ENCODE assay signal across 9 cellular contexts in genomic region chr4:87974856-87975462, GRCh38. TPM values are rescaled to one million over a fixed set of nuclear protein-coding genes. Genes with fewer than 3 reads are reported as not detected.
DNase-seq lines count a peak whose midpoint lies in the region; ATAC-seq and TF ChIP-seq lines count a peak whose summit lies in the region.
"Had no signal": no experiment of that assay in that cellular context is flagged by ENCODE, and none has a peak within 500 bp of the region (broad histone marks: within the 10 kb centered on the region; RNA-seq: fewer than 3 reads in every experiment).

No MANE protein-coding gene starts in this region.

- no peak overlapping the region for H3K27ac Mint-ChIP-seq in chondrocyte (ENCODE audit: unreplicated experiment)

- no peaks in the 10 kb centered on the region for H3K36me3 Mint-ChIP-seq in chondrocyte (ENCODE audit: low read depth)

- no peak overlapping the region for H3K27ac ChIP-seq in heart right ventricle
- H3K27ac ChIP-seq in brain microvascular endothelial cell: no peak overlapping the region

- ATAC-seq in left ventricle myocardium superior (peak; percentile 55), heart right ventricle (no peak), HG03460 (IDR thresholded peaks at IDR 0.05; ENCODE audit: unreplicated experiment) (peak; percentile 35), HG02973 (IDR thresholded peaks at IDR 0.05; ENCODE audit: unreplicated experiment) (no peak)

- in situ Hi-C loops in brain microvascular endothelial cell (cut with HindIII; ENCODE audit: low pct_ligation_motif_present, low sequenced_read_pairs): loop anchor here (10.0 kb wide), 1 partner anchor 120 kb away; no protein-coding TSS in a partner anchor

- peaks cover 0 to 18% (median 0%) of the 10 kb centered on the region in 9 donors for H3K4me1 ChIP-seq in heart right ventricle

- WGBS in heart right ventricle, 2 donors: 65 to 71% methylated on average over 6 of the region's 6 CpGs

- DNase-seq in left ventricle myocardium superior (no peak), heart right ventricle (no peak), chondrocyte (ENCODE audit: low spot score) (no peak), COLO829 (ENCODE audit: low spot score) (no peak), brain microvascular endothelial cell (no peak), cerebellum (ENCODE audit: low spot score) (no peak)

- H3K4me3 Mint-ChIP-seq in chondrocyte (ENCODE audit: unreplicated experiment): no peak overlapping the region

- peaks cover 14% of the 10 kb centered on the region for H3K4me1 Mint-ChIP-seq in chondrocyte (ENCODE audit: low read depth)

- no peak overlapping the region for H3K4me3 ChIP-seq in heart right ventricle
- H3K4me3 ChIP-seq in brain microvascular endothelial cell (ENCODE audit: low read depth, low read length): no peak overlapping the region

- no peaks in the 10 kb centered on the region for H3K9me3 ChIP-seq in heart right ventricle

- H3K36me3 ChIP-seq in heart right ventricle (no peaks in the 10 kb centered on the region), brain microvascular endothelial cell (replicated peaks) (no peaks in the 10 kb centered on the region)

- intact Hi-C loops in left ventricle myocardium superior (cut with micrococcal nuclease) (loop anchor here (10.0 kb wide), 1 partner anchor 300 kb away; no protein-coding TSS in a partner anchor), heart right ventricle (cut with DNase I) (loop anchor here in 5 of 10 donors (2.0 to 10.0 kb wide), 3 partner anchors 122 to 300 kb away; no protein-coding TSS in a partner anchor)

- peaks cover 4% of the 10 kb centered on the region for H3K27me3 Mint-ChIP-seq in chondrocyte (ENCODE audit: low read depth)

- H3K9me3 Mint-ChIP-seq in chondrocyte (ENCODE audit: low read depth): no peaks in the 10 kb centered on the region

- TF ChIP-seq CTCF in heart right ventricle (IDR thresholded peaks at IDR 0.05): no peak
- TF ChIP-seq CTCF in chondrocyte (IDR thresholded peaks at IDR 0.05): peak; percentile 3
- TF ChIP-seq CTCF in brain microvascular endothelial cell (IDR thresholded peaks at IDR 0.05; ENCODE audit: low read depth, low read length, missing control alignments): no peak

- H3K27me3 ChIP-seq in heart right ventricle (peaks cover 0 to 37% (median 4%) of the 10 kb centered on the region in 7 donors), brain microvascular endothelial cell (replicated peaks) (no peaks in the 10 kb centered on the region)

RNA-seq across cellular contexts. Expression of gene SPP1, which starts 0.6 kb away (rescaled TPM):
- total RNA-seq in left ventricle myocardium superior: 2.7 TPM
- total RNA-seq in heart right ventricle: 100 to 1,000 TPM in 1 of 10 donors, 10 to 100 TPM in 3, 1 to 10 TPM in 6; 1.2 to 246 (median 7.0) TPM
- polyA plus RNA-seq in heart right ventricle: 10 to 100 TPM in 1 of 2 donors, 1 to 10 TPM in 1; 2.2 to 41.1 TPM
- 13.5 to 16.0 TPM (median 15.7 TPM) in 3 replicates for total RNA-seq in chondrocyte
- 196 TPM for total RNA-seq in cerebellum
- total RNA-seq: pulmonary artery endothelial cell had no signal

RNA-seq across cellular contexts. Expression of gene PKD2, which starts 32.5 kb away (rescaled TPM):
- total RNA-seq in left ventricle myocardium superior: 13.3 TPM
- total RNA-seq in heart right ventricle: 10 to 100 TPM; 11.3 to 21.5 (median 14.5) TPM
- polyA plus RNA-seq in heart right ventricle: 10 to 100 TPM in 1 of 2 donors, 1 to 10 TPM in 1; 6.5 to 11.8 TPM
- 69.7 to 71.7 TPM (median 69.8 TPM) in 3 replicates for total RNA-seq in chondrocyte
- 46.5 TPM for total RNA-seq in cerebellum

Comparison
In these comparisons a context has a peak if more than half of its experiments do, and no peak if none do; other contexts are left out.
1. ATAC-seq: peak in left ventricle myocardium superior (single experiment) and HG03460 (single experiment); none in heart right ventricle (0 of 8) and HG02973 (single experiment).